In the genomic region with DNA sequence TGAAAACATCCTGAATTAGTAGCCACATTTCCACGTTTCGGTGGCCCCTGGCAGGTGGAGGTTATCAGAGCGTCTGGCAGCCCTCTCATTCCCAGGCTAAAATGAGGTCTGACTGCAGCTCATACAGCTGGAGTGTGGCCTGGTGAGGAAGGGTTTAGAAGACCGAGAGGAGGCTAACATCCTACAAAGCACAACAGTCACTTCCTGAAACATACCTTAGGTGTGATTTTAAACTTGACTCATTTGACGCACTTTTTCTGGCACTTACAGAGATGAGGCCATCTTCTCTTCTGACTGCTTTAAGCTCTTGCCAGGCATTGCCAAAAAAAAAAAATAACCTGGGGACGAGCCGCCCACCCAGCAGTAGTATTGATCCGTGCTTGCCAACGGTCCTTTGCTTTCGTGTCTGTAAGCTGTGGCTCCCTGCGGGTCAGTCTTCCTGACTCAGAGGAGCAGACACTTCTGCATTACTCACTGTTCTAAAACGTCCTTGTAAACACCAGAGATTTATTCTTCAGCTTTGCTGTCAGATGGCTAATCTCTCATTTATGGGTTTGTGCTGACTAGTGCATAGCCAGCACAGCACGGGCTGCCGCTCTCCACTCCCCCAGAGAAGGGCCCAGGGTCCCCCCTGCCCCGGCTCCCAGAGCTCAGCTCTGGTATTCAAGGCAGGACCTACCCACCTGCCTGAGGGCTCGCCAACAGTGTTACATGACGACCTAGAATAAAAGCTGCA, we compare ENCODE assay signal across 13 cellular contexts.
DNase-seq lines count a peak whose midpoint lies in the region; ATAC-seq and TF ChIP-seq lines count a peak whose summit lies in the region.
"Had no signal": no experiment of that assay in that cellular context is flagged by ENCODE, and none has a peak within 500 bp of the region (broad histone marks: within the 10 kb centered on the region; RNA-seq: fewer than 3 reads in every experiment).

No MANE protein-coding gene starts in this region.

- H3K36me3 ChIP-seq in right atrium auricular region (no peaks in the 10 kb centered on the region), left ventricle myocardium inferior (no peaks in the 10 kb centered on the region), lower lobe of right lung (no peaks in the 10 kb centered on the region)

- H3K4me1 Mint-ChIP-seq in CD4-positive, alpha-beta T cell (ENCODE audit: low read depth): no peaks in the 10 kb centered on the region

- CTCF ChIA-PET in CD4-positive, alpha-beta T cell (lab: Charles Lee): no interaction called here

- no peaks in the 10 kb centered on the region for H3K9me3 Mint-ChIP-seq in CD4-positive, alpha-beta T cell

- DNase-seq in right atrium auricular region (ENCODE audit: low spot score) (peak; percentile 55), left ventricle myocardium inferior (no peak), astrocyte of the hippocampus (ENCODE audit: low read depth, low spot score) (peak; percentile 70), lower lobe of right lung (no peak)
- DNase-seq in effector CD8-positive, alpha-beta T cell (lab: John Stamatoyannopoulos, UW): no peak
- DNase-seq in CD4-positive, alpha-beta T cell: no peak
- DNase-seq: activated T-cell treated with anti-CD3 and anti-CD28 coated beads for 4 hours, Caco-2, OCI-M1, substantia nigra had no signal

- no peak overlapping the region for H3K4me3 Mint-ChIP-seq in CD4-positive, alpha-beta T cell

- H3K4me1 ChIP-seq in right atrium auricular region (no peaks in the 10 kb centered on the region), left ventricle myocardium inferior (no peaks in the 10 kb centered on the region), lower lobe of right lung (peaks cover 14% of the 10 kb centered on the region)

- H3K9me3 ChIP-seq in right atrium auricular region (no peaks in the 10 kb centered on the region), left ventricle myocardium inferior (replicated peaks) (no peaks in the 10 kb centered on the region), lower lobe of right lung (no peaks in the 10 kb centered on the region)
- no peaks in the 10 kb centered on the region for H3K9me3 ChIP-seq in CD4-positive, alpha-beta T cell (ENCODE audit: control insufficient read depth, low read length)
- H3K9me3 ChIP-seq: Caco-2 had no signal

- peak; percentile 18 to 43 for ATAC-seq in lower lobe of right lung
- ATAC-seq in HG03571 (IDR thresholded peaks at IDR 0.05; ENCODE audit: unreplicated experiment): no peak
- no peak for ATAC-seq in HG03342 (IDR thresholded peaks at IDR 0.05; ENCODE audit: unreplicated experiment)
- no peak for ATAC-seq in CD4-positive, alpha-beta T cell (ENCODE audit: poor library complexity)

- intact Hi-C loops in left ventricle myocardium inferior (cut with micrococcal nuclease): no loop called here
- intact Hi-C loops in lower lobe of right lung (cut with DNase I): no loop called here
- intact Hi-C loops in CD4-positive, alpha-beta T cell (cut with DNase I, micrococcal nuclease): no loop called here

- H3K27me3 Mint-ChIP-seq in CD4-positive, alpha-beta T cell: peaks cover 33% of the 10 kb centered on the region

- H3K36me3 Mint-ChIP-seq in CD4-positive, alpha-beta T cell (ENCODE audit: low read depth): no peaks in the 10 kb centered on the region

- H3K4me3 ChIP-seq in right atrium auricular region (no peak overlapping the region), left ventricle myocardium inferior (no peak overlapping the region), lower lobe of right lung (no peak overlapping the region)

- H3K27ac ChIP-seq in right atrium auricular region (no peak overlapping the region), left ventricle myocardium inferior (replicated peaks) (no peak overlapping the region), lower lobe of right lung (no peak overlapping the region)
- H3K27ac ChIP-seq in CD4-positive, alpha-beta T cell (ENCODE audit: low read depth, low read length): no peak overlapping the region
- H3K27ac ChIP-seq: HL-60 had no signal

- no peak for TF ChIP-seq CTCF in right atrium auricular region (IDR thresholded peaks at IDR 0.05)
- no peak for TF ChIP-seq CTCF in left ventricle myocardium inferior (IDR thresholded peaks at IDR 0.05; ENCODE audit: borderline replicate concordance)
- no peak for TF ChIP-seq CTCF in lower lobe of right lung (IDR thresholded peaks at IDR 0.05)
- TF ChIP-seq CTCF in CD4-positive, alpha-beta T cell (IDR thresholded peaks at IDR 0.05): no peak

- POLR2A ChIA-PET in CD4-positive, alpha-beta T cell (lab: Charles Lee): no interaction called here

- H3K27ac Mint-ChIP-seq in CD4-positive, alpha-beta T cell: no peak overlapping the region

- H3K27me3 ChIP-seq in right atrium auricular region: no peaks in the 10 kb centered on the region
- peaks cover 88% of the 10 kb centered on the region for H3K27me3 ChIP-seq in left ventricle myocardium inferior (ENCODE audit: low read depth)
- peaks cover 9% of the 10 kb centered on the region for H3K27me3 ChIP-seq in lower lobe of right lung (ENCODE audit: low read depth)
- no peaks in the 10 kb centered on the region for H3K27me3 ChIP-seq in CD4-positive, alpha-beta T cell (ENCODE audit: control insufficient read depth, insufficient read depth, low read length)

Comparison
In these comparisons a context has a peak if more than half of its experiments do, and no peak if none do; other contexts are left out.
1. DNase-seq: peak in right atrium auricular region (single experiment) and astrocyte of the hippocampus (single experiment); none in left ventricle myocardium inferior (single experiment), lower lobe of right lung (single experiment), effector CD8-positive, alpha-beta T cell (single experiment) and CD4-positive, alpha-beta T cell (0 of 10).
2. ATAC-seq: peak in lower lobe of right lung (2 of 2); none in HG03571 (single experiment), HG03342 (single experiment) and CD4-positive, alpha-beta T cell (single experiment).